8 cellular contexts compared by ENCODE assay signal in the genomic region with DNA sequence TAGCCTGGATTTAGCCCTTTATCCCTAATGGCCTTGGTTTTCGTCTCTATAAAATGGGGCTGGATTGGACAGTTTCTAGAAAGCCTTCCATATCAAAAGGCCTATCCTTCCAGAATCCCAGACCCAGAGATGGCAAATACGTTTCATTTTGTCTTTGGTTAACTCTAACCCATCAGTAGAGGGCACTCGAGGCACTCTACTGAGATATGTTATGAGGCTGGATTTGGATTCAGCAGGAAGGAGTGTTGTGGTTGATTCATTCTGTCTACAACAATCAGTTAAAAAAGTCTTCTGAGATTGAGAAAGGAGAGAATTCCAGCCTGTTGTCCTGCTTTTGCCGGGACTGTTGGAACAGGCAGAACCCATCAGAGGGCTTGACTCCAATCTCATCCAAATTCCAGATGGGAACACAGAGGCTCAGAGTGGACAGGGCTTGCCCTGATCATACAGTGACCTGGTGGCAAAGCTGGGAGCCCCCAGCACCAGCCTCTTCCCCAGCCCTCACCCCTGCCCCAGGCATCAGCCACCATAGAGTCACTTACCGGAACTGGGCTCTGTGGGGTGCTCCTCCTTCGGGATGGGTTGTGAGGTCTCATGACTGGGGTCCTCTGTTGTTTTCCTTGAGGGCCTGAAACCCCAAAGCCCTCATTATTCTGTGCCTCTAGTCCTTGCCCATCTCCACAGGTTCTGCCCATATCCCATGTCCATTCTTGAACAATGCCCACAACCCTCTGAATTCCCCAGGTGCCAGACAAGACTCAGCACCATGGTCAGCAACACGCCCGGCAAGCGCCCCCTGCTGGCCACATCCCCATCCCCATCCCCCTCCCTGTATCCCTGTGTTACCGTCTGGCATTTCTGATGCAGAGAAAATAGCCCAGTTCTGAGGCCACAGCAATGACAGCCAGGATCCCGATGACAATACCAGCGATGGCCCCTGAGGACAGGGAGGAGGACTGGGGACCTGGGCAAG. TPM values are rescaled to one million over a fixed set of nuclear protein-coding genes. Genes with fewer than 3 reads are reported as not detected.
A peak's percentile ranks its signal among the peaks of the same experiment; 100 is the strongest.
DNase-seq lines count a peak whose midpoint lies in the region; FAIRE-seq and TF ChIP-seq lines count a peak whose summit lies in the region.

No MANE protein-coding gene starts in this region.

- no peak overlapping the region for H3K9ac ChIP-seq in keratinocyte (ENCODE audit: control insufficient read depth, extremely low read depth, insufficient read depth, low read length)

- DNase-seq in SKM-1 treated with dmso at 0.1 percent for 144 hours (lab: John Stamatoyannopoulos, UW; ENCODE audit: unreplicated experiment) (peak; percentile 2), SKM-1 (lab: John Stamatoyannopoulos, UW; ENCODE audit: unreplicated experiment) (no peak), KG1 (lab: John Stamatoyannopoulos, UW) (peak; percentile 6), UCSD-AML1 (lab: John Stamatoyannopoulos, UW; ENCODE audit: unreplicated experiment) (peak; percentile 61), keratinocyte (ENCODE audit: low read depth, low spot score) (peak; percentile 26), globus pallidus (ENCODE audit: low spot score) (no peak)
- DNase-seq in effector memory CD4-positive, alpha-beta T cell = no peak
- DNase-seq in NK-92 treated with Interleukin-12 subunit alpha and Interleukin-12 subunit beta, amount 100 ng/mL, for 24 hours (lab: John Stamatoyannopoulos, UW) = no peak

- no peaks in the 10 kb centered on the region for H3K9me1 ChIP-seq in keratinocyte (ENCODE audit: control insufficient read depth, extremely low read depth, insufficient read depth, low read length)

- peak; percentile 81 to 96 (median 95) for TF ChIP-seq CTCF in keratinocyte (optimal IDR thresholded peaks at IDR 0.05 in 1 of 3, IDR thresholded peaks at IDR 0.05 in 1 of 3, conservative IDR thresholded peaks at IDR 0.05 in 1 of 3; ENCODE audit: extremely low read depth in 1 of 3, insufficient read depth in 2 of 3, low read length in 3 of 3)

- H3K36me3 ChIP-seq in keratinocyte (ENCODE audit: control insufficient read depth in 2 of 2, extremely low read depth in 1 of 2, insufficient read depth in 2 of 2, low read length in 2 of 2) = no peaks in the 10 kb centered on the region
- H3K36me3 ChIP-seq in effector memory CD4-positive, alpha-beta T cell (ENCODE audit: control insufficient read depth, insufficient read depth, low read length) = no peaks in the 10 kb centered on the region

- no peak overlapping the region for H3K4me2 ChIP-seq in keratinocyte (ENCODE audit: control insufficient read depth, extremely low read depth, insufficient read depth, low read depth, low read length)

- no peaks in the 10 kb centered on the region for H3K9me3 ChIP-seq in keratinocyte (ENCODE audit: control insufficient read depth, low read depth, low read length)
- H3K9me3 ChIP-seq in effector memory CD4-positive, alpha-beta T cell (ENCODE audit: control insufficient read depth, low read length) = no peaks in the 10 kb centered on the region

- dilution Hi-C loops in keratinocyte (cut with MboI; ENCODE audit: extremely low pct_ligation_motif_present, low sequenced_read_pairs) = no loop called here

- H3K27me3 ChIP-seq in keratinocyte (ENCODE audit: control insufficient read depth, extremely low read depth, insufficient read depth, low read length) = no peaks in the 10 kb centered on the region
- no peaks in the 10 kb centered on the region for H3K27me3 ChIP-seq in effector memory CD4-positive, alpha-beta T cell (replicated peaks; ENCODE audit: control insufficient read depth, insufficient read depth, low read length, poor library complexity, severe bottlenecking)

- H3K27ac ChIP-seq in keratinocyte (ENCODE audit: control insufficient read depth, insufficient read depth, low read length) = no peak overlapping the region
- no peak overlapping the region for H3K27ac ChIP-seq in effector memory CD4-positive, alpha-beta T cell (ENCODE audit: insufficient read depth, low read length, poor library complexity, severe bottlenecking)

- no peaks in the 10 kb centered on the region for H3K4me1 ChIP-seq in keratinocyte (ENCODE audit: control insufficient read depth, extremely low read depth, insufficient read depth, low read length)
- no peaks in the 10 kb centered on the region for H3K4me1 ChIP-seq in effector memory CD4-positive, alpha-beta T cell (ENCODE audit: control insufficient read depth, insufficient read depth, low read length, poor library complexity, severe bottlenecking)

- H3K4me3 ChIP-seq in keratinocyte (ENCODE audit: control insufficient read depth in 2 of 3, extremely low read depth in 1 of 3, insufficient read depth in 2 of 3, low read depth in 1 of 3, low read length in 3 of 3) = no peak overlapping the region
- H3K4me3 ChIP-seq in effector memory CD4-positive, alpha-beta T cell (ENCODE audit: insufficient read depth, low read depth, low read length, poor library complexity, severe bottlenecking) = no peak overlapping the region

- peaks cover 2% of the 10 kb centered on the region for H4K20me1 ChIP-seq in keratinocyte (ENCODE audit: control insufficient read depth, extremely low read depth, insufficient read depth, low read length)

- H2AFZ ChIP-seq in keratinocyte (ENCODE audit: control insufficient read depth, low read length) = no peak overlapping the region

- peak; percentile 81 for FAIRE-seq in keratinocyte (lab: Jason Lieb, UNC)

- no peaks in the 10 kb centered on the region for H3K79me2 ChIP-seq in keratinocyte (ENCODE audit: control insufficient read depth, insufficient read depth, low read length)

RNA-seq across cellular contexts. Expression of a gene that starts 12.3 kb away (rescaled TPM):
- 1.1 to 2.6 TPM (median 1.4 TPM) in 3 replicates for polyA plus RNA-seq in keratinocyte
- 1.4 TPM for polyA plus RNA-seq in keratinocyte (2011; ENCODE audit: low read depth)
- polyA plus RNA-seq in keratinocyte (2011; cell fraction: cytosol; rRNA removed) = 1.2 and 1.4 TPM in 2 replicates
- 2.6 and 2.9 TPM in 2 replicates for polyA plus RNA-seq in keratinocyte (2011; cell fraction: nucleus; rRNA removed)
- 1.9 and 3.6 TPM in 2 replicates for polyA plus RNA-seq in keratinocyte (2012; ENCODE audit: low replicate concordance)
- polyA minus RNA-seq in keratinocyte = 1.2 to 2.2 TPM (median 1.8 TPM) in 3 replicates
- polyA minus RNA-seq in keratinocyte (2011; cell fraction: cytosol; rRNA and poly(A)+ RNA removed) = 2.3 TPM
- 2.5 and 2.6 TPM in 2 replicates for polyA minus RNA-seq in keratinocyte (2011; cell fraction: nucleus; rRNA and poly(A)+ RNA removed)

RNA-seq across cellular contexts. Expression of a gene that starts 16.9 kb away (rescaled TPM):
- not detected in 3 replicates for polyA plus RNA-seq in keratinocyte
- not detected for polyA plus RNA-seq in keratinocyte (2011; ENCODE audit: low read depth)
- polyA plus RNA-seq in keratinocyte (2011; cell fraction: cytosol; rRNA removed) = not detected in 2 replicates
- not detected in 2 replicates for polyA plus RNA-seq in keratinocyte (2011; cell fraction: nucleus; rRNA removed)
- polyA plus RNA-seq in keratinocyte (2012; ENCODE audit: low replicate concordance) = not detected in 2 replicates
- polyA minus RNA-seq in keratinocyte = not detected in 3 replicates
- not detected for polyA minus RNA-seq in keratinocyte (2011; cell fraction: cytosol; rRNA and poly(A)+ RNA removed)
- polyA minus RNA-seq in keratinocyte (2011; cell fraction: nucleus; rRNA and poly(A)+ RNA removed) = not detected in 2 replicates

Comparison
In these comparisons a context has a peak if more than half of its experiments do, and no peak if none do; other contexts are left out.
1. DNase-seq: peak in SKM-1 treated with dmso at 0.1 percent for 144 hours (single experiment), KG1 (single experiment), UCSD-AML1 (single experiment) and keratinocyte (single experiment); none in SKM-1 (single experiment), effector memory CD4-positive, alpha-beta T cell (0 of 3), globus pallidus (single experiment) and NK-92 treated with Interleukin-12 subunit alpha and Interleukin-12 subunit beta, amount 100 ng/mL, for 24 hours (single experiment).